ENCODE assay signal across 16 cellular contexts in the genomic region with DNA sequence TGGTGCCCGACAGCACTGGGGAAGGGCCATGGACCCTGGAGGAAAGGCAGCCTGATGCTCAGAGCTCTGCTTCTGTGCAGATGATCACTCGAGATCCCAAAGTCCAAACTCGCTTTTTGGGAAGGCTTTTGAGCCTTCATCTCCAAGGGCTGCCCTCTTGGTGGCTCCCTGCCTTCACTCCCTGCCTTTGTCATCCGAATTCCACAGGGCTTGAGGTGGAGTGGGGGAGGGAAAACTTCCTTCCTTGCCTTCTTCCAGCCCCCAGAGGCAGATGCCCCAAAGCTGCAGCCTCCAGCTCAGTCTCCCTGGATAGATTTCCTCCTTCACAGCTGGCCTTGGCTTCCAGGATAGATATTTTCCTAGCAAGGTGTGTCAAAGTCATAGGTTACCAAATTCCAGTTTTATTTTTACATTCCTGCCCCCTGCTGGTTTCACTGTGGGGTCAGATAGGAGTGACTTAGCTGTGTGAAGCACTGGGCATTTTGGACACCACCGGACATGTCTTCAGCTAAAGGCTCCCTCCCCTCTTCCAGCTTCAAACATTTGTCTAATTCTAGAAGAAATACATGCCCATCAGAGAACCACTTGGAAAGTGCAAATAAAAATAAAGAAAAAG.
DNase-seq lines count a peak whose midpoint lies in the region; ATAC-seq, FAIRE-seq and TF ChIP-seq lines count a peak whose summit lies in the region.
"Had no signal": no experiment of that assay in that cellular context is flagged by ENCODE, and none has a peak within 500 bp of the region (broad histone marks: within the 10 kb centered on the region; RNA-seq: fewer than 3 reads in every experiment).

No MANE protein-coding gene starts in this region.

- no peaks in the 10 kb centered on the region for H3K27me3 ChIP-seq in GM06990 (replicated peaks; ENCODE audit: control insufficient read depth, insufficient read depth, low read length)
- no peaks in the 10 kb centered on the region for H3K27me3 ChIP-seq in right lobe of liver
- H3K27me3 ChIP-seq: body of pancreas had no signal

- no peak for TF ChIP-seq POLR2A in right lobe of liver (IDR thresholded peaks at IDR 0.05)

- WGBS in right lobe of liver (ENCODE audit: insufficient coverage, low coverage, low lambda C conversion rate, missing lambda C conversion rate) = 59% methylated on average over 1 of the region's 5 CpGs

- intact Hi-C loops in right lobe of liver (cut with DNase I) = no loop called here

- peak in 2 of 4 donors; percentile 28 to 31 for ATAC-seq in right lobe of liver
- ATAC-seq: body of pancreas, natural killer cell had no signal

- H3K9me3 ChIP-seq in right lobe of liver = no peaks in the 10 kb centered on the region
- H3K9me3 ChIP-seq: body of pancreas, left ventricle myocardium inferior had no signal

- DNase-seq in GM06990 (ENCODE audit: extremely low read depth, insufficient read length) (no peak), HTR-8/SVneo (ENCODE audit: insufficient read length, low spot score) (peak; percentile 14), cardiac fibroblast (ENCODE audit: low read depth in 2 of 2) (peak in 1 of 2 donors; percentile 6), right lobe of liver (peak in 1 of 3 donors; percentile 21), occipital lobe (lab: John Stamatoyannopoulos, UW) (no peak), GM10266 (ENCODE audit: extremely low spot score) (no peak), H4 (ENCODE audit: low spot score) (no peak)
- DNase-seq: activated CD4-positive, alpha-beta T cell treated with anti-CD3 and anti-CD28 coated beads, Interleukin-2, amount 50 U/mL, for 48 hours; activated effector memory CD4-positive, alpha-beta T cell treated with Interleukin-2 at 50 U/mL for 16 hours; body of pancreas; CD4-positive, CD25-positive, alpha-beta regulatory T cell; head of caudate nucleus; left ventricle myocardium inferior; natural killer cell; T-helper 2 cell had no signal

- no peaks in the 10 kb centered on the region for H3K4me1 ChIP-seq in right lobe of liver

- H3K4me3 ChIP-seq in GM06990 (replicated peaks; ENCODE audit: low read depth, low read length) (no peak overlapping the region), cardiac fibroblast (replicated peaks in 1 of 2; ENCODE audit: low read depth in 2 of 2, low read length in 2 of 2) (no peak overlapping the region), right lobe of liver (no peak overlapping the region)
- H3K4me3 ChIP-seq: body of pancreas, left ventricle myocardium inferior had no signal

- no peaks in the 10 kb centered on the region for H3K36me3 ChIP-seq in GM06990 (ENCODE audit: control insufficient read depth, insufficient read depth, low read length)
- H3K36me3 ChIP-seq in right lobe of liver = no peaks in the 10 kb centered on the region
- H3K36me3 ChIP-seq: left ventricle myocardium inferior had no signal

- no peak for FAIRE-seq in HTR-8/SVneo (lab: Jason Lieb, UNC)
- FAIRE-seq: endometrium had no signal

- peak; percentile 28 for TF ChIP-seq CTCF in GM06990 (IDR thresholded peaks at IDR 0.05; ENCODE audit: insufficient read depth, low read length, poor library complexity, severe bottlenecking)
- TF ChIP-seq CTCF in cardiac fibroblast (IDR thresholded peaks at IDR 0.05; ENCODE audit: low read depth, low read length) = peak; percentile 19
- TF ChIP-seq CTCF in right lobe of liver (IDR thresholded peaks at IDR 0.05) = peak in 3 of 4 donors; percentile 13 to 27 (median 14)
- TF ChIP-seq CTCF in GM10266 (IDR thresholded peaks at IDR 0.05; ENCODE audit: control insufficient read depth, insufficient read depth, low read depth, missing control alignments) = no peak

- no peak overlapping the region for H3K27ac ChIP-seq in right lobe of liver
- H3K27ac ChIP-seq: body of pancreas, left ventricle myocardium inferior had no signal
